In the genomic region with DNA sequence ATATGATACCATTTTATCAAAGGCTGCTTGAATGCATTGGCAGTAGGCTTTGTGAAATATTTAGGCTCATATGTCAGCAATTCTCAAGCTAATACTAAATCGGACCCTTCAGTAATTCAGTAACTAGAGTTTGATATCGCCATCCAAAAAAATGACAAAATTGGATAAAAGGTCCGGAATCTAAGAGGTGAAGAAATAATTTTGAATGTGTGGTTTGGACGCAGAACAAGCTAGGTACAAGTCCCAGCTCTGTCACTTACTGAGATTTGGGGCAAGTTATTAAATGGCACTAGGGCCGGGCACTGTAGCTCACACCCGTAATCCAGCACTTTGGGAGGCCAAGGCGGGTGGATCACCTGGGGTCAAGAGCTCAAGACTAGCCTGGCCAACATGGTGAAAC, we compare ENCODE assay signal across 23 cellular contexts.
DNase-seq lines count a peak whose midpoint lies in the region; ATAC-seq and TF ChIP-seq lines count a peak whose summit lies in the region.
"Had no signal": no experiment of that assay in that cellular context is flagged by ENCODE, and none has a peak within 500 bp of the region (broad histone marks: within the 10 kb centered on the region; RNA-seq: fewer than 3 reads in every experiment).

No MANE protein-coding gene starts in this region.

- no peak for TF ChIP-seq CTCF in SK-N-SH (IDR thresholded peaks at IDR 0.05)
- no peak for TF ChIP-seq CTCF in OCI-LY1 (IDR thresholded peaks at IDR 0.05; ENCODE audit: low read length)

- CTCF ChIA-PET in SK-N-SH (lab: Yijun Ruan, JAX): no interaction called here

- TF ChIP-seq EP300 in SK-N-SH (IDR thresholded peaks at IDR 0.05; ENCODE audit: borderline replicate concordance in 1 of 2, low read depth in 1 of 2, low read length in 1 of 2): no peak

- H2AFZ ChIP-seq in SK-N-SH (ENCODE audit: low read depth) (peak overlapping the region; percentile 42; the same call in 1 of the 2 replicates), OCI-LY1 (ENCODE audit: low read length) (no peak overlapping the region)

- H3K4me2 ChIP-seq in SK-N-SH (no peak overlapping the region), OCI-LY1 (ENCODE audit: low read length) (no peak overlapping the region)
- H3K4me2 ChIP-seq: BLaER1 had no signal

- H3K9ac ChIP-seq in SK-N-SH (no peak overlapping the region), OCI-LY1 (ENCODE audit: low read length) (no peak overlapping the region)
- H3K9ac ChIP-seq: BLaER1 had no signal

- TF ChIP-seq RAD21 in SK-N-SH (IDR thresholded peaks at IDR 0.05; ENCODE audit: low read length): no peak

- H3K27me3 ChIP-seq in SK-N-SH (ENCODE audit: insufficient read depth) (no peaks in the 10 kb centered on the region), OCI-LY1 (ENCODE audit: insufficient read depth, low read length) (no peaks in the 10 kb centered on the region)
- H3K27me3 ChIP-seq: BE2C, BLaER1 had no signal

- H3K36me3 ChIP-seq in SK-N-SH (replicated peaks in 1 of 2; ENCODE audit: control insufficient read depth in 1 of 2, insufficient read depth in 2 of 2, low read length in 1 of 2) (no peaks in the 10 kb centered on the region), OCI-LY1 (ENCODE audit: insufficient read depth, low read length) (no peaks in the 10 kb centered on the region)
- H3K36me3 ChIP-seq: BE2C, BLaER1 had no signal

- no peaks in the 10 kb centered on the region for H3K9me2 ChIP-seq in SK-N-SH
- H3K9me2 ChIP-seq in OCI-LY1 (ENCODE audit: low read depth, low read length): no peaks in the 10 kb centered on the region

- DNase-seq in SK-N-SH (no peak), left lobe of liver (ENCODE audit: low spot score) (peak; percentile 45), NCI-H774 (lab: John Stamatoyannopoulos, UW) (no peak), HuH-7.5 (ENCODE audit: low spot score) (no peak)
- DNase-seq: 8988T; ACHN; BE2C; C1 segment of cervical spinal cord; CD4-positive, alpha-beta memory T cell; CD4-positive, CD25-positive, alpha-beta regulatory T cell; CD8-positive, alpha-beta memory T cell; COR-L47; DMS 273 treated with DMSO at 0.1 percent for 48 hours; DMS153; DMS53; DMS79; DND-41; EL; GDM1 had no signal

- POLR2A ChIA-PET in SK-N-SH (lab: Yijun Ruan, JAX): no interaction called here

- H3K9me3 ChIP-seq in SK-N-SH: no peaks in the 10 kb centered on the region
- H3K9me3 ChIP-seq in OCI-LY1 (ENCODE audit: low read length): no peaks in the 10 kb centered on the region
- H3K9me3 ChIP-seq: BE2C, BLaER1 had no signal

- 92% methylated on average over 7 of the region's 7 CpGs for WGBS in SK-N-SH (ENCODE audit: low lambda C conversion rate)

- H3F3A ChIP-seq in SK-N-SH (replicated peaks; ENCODE audit: insufficient read depth) (no peaks in the 10 kb centered on the region), OCI-LY1 (ENCODE audit: insufficient read depth, low read length) (no peaks in the 10 kb centered on the region; the same call in 1 of the 2 replicates)

- H3K79me2 ChIP-seq in SK-N-SH (ENCODE audit: insufficient read depth): no peaks in the 10 kb centered on the region
- H3K79me2 ChIP-seq in OCI-LY1 (ENCODE audit: insufficient read depth, low read length): no peaks in the 10 kb centered on the region

- no peaks in the 10 kb centered on the region for H4K20me1 ChIP-seq in SK-N-SH (ENCODE audit: insufficient read depth)
- no peaks in the 10 kb centered on the region for H4K20me1 ChIP-seq in OCI-LY1 (ENCODE audit: insufficient read depth, low read length)
- H4K20me1 ChIP-seq: BLaER1 had no signal

- ATAC-seq in SK-N-SH treated with all-trans-retinoic acid at 6 μM for 48 hours (no peak), left lobe of liver (peak; percentile 76)
- ATAC-seq: GM12878 had no signal

- H3K4me3 ChIP-seq in SK-N-SH (ENCODE audit: low read depth in 2 of 2, low read length in 1 of 2) (no peak overlapping the region), OCI-LY1 (ENCODE audit: low read depth, low read length, poor library complexity, severe bottlenecking) (no peak overlapping the region)
- H3K4me3 ChIP-seq: BLaER1, GM12878 had no signal

- H3K27ac ChIP-seq in SK-N-SH (ENCODE audit: low read depth in 2 of 2, low read length in 1 of 2) (no peak overlapping the region), OCI-LY1 (ENCODE audit: low read depth, low read length, poor library complexity, severe bottlenecking) (peak overlapping the region; percentile 94)
- H3K27ac ChIP-seq: BLaER1 had no signal

- H3K4me1 ChIP-seq in SK-N-SH (ENCODE audit: control insufficient read depth in 1 of 2, insufficient read depth in 2 of 2, low read depth in 1 of 2, low read length in 1 of 2) (peaks cover 0 to 6% of the 10 kb centered on the region in 2 experiments; a peak in 3 of 4 replicates), OCI-LY1 (ENCODE audit: insufficient read depth, low read length, severe bottlenecking) (peaks cover 65% of the 10 kb centered on the region)
- H3K4me1 ChIP-seq: BLaER1 had no signal

TF ChIP-seq in SK-N-SH, 30 proteins besides CTCF, POLR2A, EP300 and RAD21 (continues in another document):
- TF ChIP-seq RFX5 (IDR thresholded peaks at IDR 0.05; ENCODE audit: low read length) (no peak), MXI1 (IDR thresholded peaks at IDR 0.05; ENCODE audit: low read depth, low read length) (no peak), GABPA (IDR thresholded peaks at IDR 0.05; ENCODE audit: low read depth) (no peak), SMC3 (IDR thresholded peaks at IDR 0.05; ENCODE audit: low read depth, low read length) (no peak), TEAD4 (IDR thresholded peaks at IDR 0.05; ENCODE audit: borderline replicate concordance, insufficient read depth) (no peak), IRF3 (IDR thresholded peaks at IDR 0.05; ENCODE audit: low read depth, low read length) (no peak), NRF1 (IDR thresholded peaks at IDR 0.05; ENCODE audit: low read depth, low read length) (no peak), PBX3 (IDR thresholded peaks at IDR 0.05) (no peak), FOXJ3 (CRISPR knock-in tag; IDR thresholded peaks at IDR 0.05) (no peak), MEF2A (IDR thresholded peaks at IDR 0.05; ENCODE audit: borderline replicate concordance, low read depth) (no peak), SIN3A (IDR thresholded peaks at IDR 0.05; ENCODE audit: borderline replicate concordance, low read depth, low read length) (no peak), JUND (IDR thresholded peaks at IDR 0.05) (no peak)

TF ChIP-seq in SK-N-SH treated with all-trans-retinoic acid at 6 μM for 48 hours, 23 proteins besides CTCF, POLR2A, EP300 and RAD21 (continues in another document):
- no peak for TF ChIP-seq PPARA (CRISPR knock-in tag; IDR thresholded peaks at IDR 0.05; ENCODE audit: borderline replicate concordance)
- no peak for TF ChIP-seq ZNF565 (CRISPR knock-in tag; conservative IDR thresholded peaks at IDR 0.05; ENCODE audit: low read depth)
- TF ChIP-seq TCF4 (CRISPR knock-in tag; IDR thresholded peaks at IDR 0.05; ENCODE audit: borderline replicate concordance): no peak
- TF ChIP-seq ZFP30 (CRISPR knock-in tag; IDR thresholded peaks at IDR 0.05): no peak
- TF ChIP-seq ISL1 (CRISPR knock-in tag; IDR thresholded peaks at IDR 0.05): no peak
- no peak for TF ChIP-seq RARB (CRISPR knock-in tag; IDR thresholded peaks at IDR 0.05)
- TF ChIP-seq, protein P1, sequence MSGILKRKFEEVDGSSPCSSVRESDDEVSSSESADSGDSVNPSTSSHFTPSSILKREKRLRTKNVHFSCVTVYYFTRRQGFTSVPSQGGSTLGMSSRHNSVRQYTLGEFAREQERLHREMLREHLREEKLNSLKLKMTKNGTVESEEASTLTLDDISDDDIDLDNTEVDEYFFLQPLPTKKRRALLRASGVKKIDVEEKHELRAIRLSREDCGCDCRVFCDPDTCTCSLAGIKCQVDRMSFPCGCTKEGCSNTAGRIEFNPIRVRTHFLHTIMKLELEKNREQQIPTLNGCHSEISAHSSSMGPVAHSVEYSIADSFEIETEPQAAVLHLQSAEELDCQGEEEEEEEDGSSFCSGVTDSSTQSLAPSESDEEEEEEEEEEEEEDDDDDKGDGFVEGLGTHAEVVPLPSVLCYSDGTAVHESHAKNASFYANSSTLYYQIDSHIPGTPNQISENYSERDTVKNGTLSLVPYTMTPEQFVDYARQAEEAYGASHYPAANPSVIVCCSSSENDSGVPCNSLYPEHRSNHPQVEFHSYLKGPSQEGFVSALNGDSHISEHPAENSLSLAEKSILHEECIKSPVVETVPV (CRISPR knock-in tag; IDR thresholded peaks at IDR 0.05): no peak
- TF ChIP-seq, protein P2, sequence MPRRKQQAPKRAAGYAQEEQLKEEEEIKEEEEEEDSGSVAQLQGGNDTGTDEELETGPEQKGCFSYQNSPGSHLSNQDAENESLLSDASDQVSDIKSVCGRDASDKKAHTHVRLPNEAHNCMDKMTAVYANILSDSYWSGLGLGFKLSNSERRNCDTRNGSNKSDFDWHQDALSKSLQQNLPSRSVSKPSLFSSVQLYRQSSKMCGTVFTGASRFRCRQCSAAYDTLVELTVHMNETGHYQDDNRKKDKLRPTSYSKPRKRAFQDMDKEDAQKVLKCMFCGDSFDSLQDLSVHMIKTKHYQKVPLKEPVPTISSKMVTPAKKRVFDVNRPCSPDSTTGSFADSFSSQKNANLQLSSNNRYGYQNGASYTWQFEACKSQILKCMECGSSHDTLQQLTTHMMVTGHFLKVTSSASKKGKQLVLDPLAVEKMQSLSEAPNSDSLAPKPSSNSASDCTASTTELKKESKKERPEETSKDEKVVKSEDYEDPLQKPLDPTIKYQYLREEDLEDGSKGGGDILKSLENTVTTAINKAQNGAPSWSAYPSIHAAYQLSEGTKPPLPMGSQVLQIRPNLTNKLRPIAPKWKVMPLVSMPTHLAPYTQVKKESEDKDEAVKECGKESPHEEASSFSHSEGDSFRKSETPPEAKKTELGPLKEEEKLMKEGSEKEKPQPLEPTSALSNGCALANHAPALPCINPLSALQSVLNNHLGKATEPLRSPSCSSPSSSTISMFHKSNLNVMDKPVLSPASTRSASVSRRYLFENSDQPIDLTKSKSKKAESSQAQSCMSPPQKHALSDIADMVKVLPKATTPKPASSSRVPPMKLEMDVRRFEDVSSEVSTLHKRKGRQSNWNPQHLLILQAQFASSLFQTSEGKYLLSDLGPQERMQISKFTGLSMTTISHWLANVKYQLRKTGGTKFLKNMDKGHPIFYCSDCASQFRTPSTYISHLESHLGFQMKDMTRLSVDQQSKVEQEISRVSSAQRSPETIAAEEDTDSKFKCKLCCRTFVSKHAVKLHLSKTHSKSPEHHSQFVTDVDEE (CRISPR knock-in tag; IDR thresholded peaks at IDR 0.05): no peak
- TF ChIP-seq ZNF8 (CRISPR knock-in tag; IDR thresholded peaks at IDR 0.05): no peak
